16 cellular contexts compared by ENCODE assay signal in the genomic region with DNA sequence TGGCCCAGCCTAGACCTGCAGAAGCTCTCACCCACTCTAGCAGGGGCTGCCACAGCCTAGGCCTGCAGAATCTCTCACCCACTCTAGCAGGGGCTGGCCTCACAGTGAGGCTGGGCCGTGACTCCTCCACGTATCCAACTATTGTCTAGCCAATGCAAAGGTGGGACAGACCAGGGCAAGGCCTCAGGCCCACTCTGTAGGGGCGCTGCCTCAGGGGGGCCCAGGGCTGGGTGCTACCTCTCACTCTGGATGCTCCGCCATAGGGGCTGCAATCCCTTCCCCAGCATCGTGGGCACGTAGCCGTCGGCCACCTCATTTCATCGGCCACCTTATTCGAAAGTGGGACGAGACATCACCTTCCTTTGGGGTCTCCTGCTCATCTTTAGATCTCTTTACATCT. TPM values are rescaled to one million over a fixed set of nuclear protein-coding genes. Genes with fewer than 3 reads are reported as not detected.
DNase-seq lines count a peak whose midpoint lies in the region; ATAC-seq, FAIRE-seq and TF ChIP-seq lines count a peak whose summit lies in the region.
"Had no signal": no experiment of that assay in that cellular context is flagged by ENCODE, and none has a peak within 500 bp of the region (broad histone marks: within the 10 kb centered on the region; RNA-seq: fewer than 3 reads in every experiment).

No MANE protein-coding gene starts in this region.

- TF ChIP-seq CTCF in H9 (conservative IDR thresholded peaks at IDR 0.05) (no peak), glutamatergic neuron (IDR thresholded peaks at IDR 0.05; ENCODE audit: partially characterized antibody, unreplicated experiment) (no peak), nephron (IDR thresholded peaks at IDR 0.05; ENCODE audit: unreplicated experiment in 3 of 3) (no peak), gastrocnemius medialis (IDR thresholded peaks at IDR 0.05 in 4 of 5, conservative IDR thresholded peaks at IDR 0.05 in 1 of 5) (no peak), HepG2 (CRISPR knock-in tag; IDR thresholded peaks at IDR 0.05) (no peak)

- H4K20me1 ChIP-seq in H9 (ENCODE audit: control insufficient read depth, insufficient read depth, insufficient read length), result no peaks in the 10 kb centered on the region
- H4K20me1 ChIP-seq in HepG2 (ENCODE audit: insufficient read depth, low read length), result no peaks in the 10 kb centered on the region

- H3K4me2 ChIP-seq in H9 (ENCODE audit: insufficient read depth, insufficient read length, low read length) (no peak overlapping the region), HepG2 (ENCODE audit: low read depth, low read length) (no peak overlapping the region)

- no peak overlapping the region for H2BK120ac ChIP-seq in H9 (ENCODE audit: low read depth, low read length, poor library complexity, severe bottlenecking)

- in situ Hi-C loops in gastrocnemius medialis (cut with MboI; ENCODE audit: low sequenced_read_pairs in 4 of 4) (no loop called here), HepG2 (cut with HindIII; ENCODE audit: extremely low pct_ligation_motif_present, low pct_unique_long_range_greater_than_20kb) (no loop called here)

- intact Hi-C loops in gastrocnemius medialis (cut with DNase I; ENCODE audit: low total_unique reads), result loop anchor here (1.0 to 5.0 kb wide), 2 partner anchors 34 to 49 kb away; no protein-coding TSS in a partner anchor
- intact Hi-C loops in HepG2 (cut with micrococcal nuclease; ENCODE audit: unreplicated experiment), result no loop called here

- no peak overlapping the region for H2BK20ac ChIP-seq in H9 (ENCODE audit: low read depth, low read length, poor library complexity, severe bottlenecking)

- no peak overlapping the region for H4K5ac ChIP-seq in H9 (ENCODE audit: insufficient read length, low read depth, low read length)

- TF ChIP-seq EP300 in HepG2 (IDR thresholded peaks at IDR 0.05; ENCODE audit: low read depth in 2 of 2, low read length in 2 of 2) (no peak), HepG2 (CRISPR knock-in tag; IDR thresholded peaks at IDR 0.05; ENCODE audit: borderline replicate concordance) (no peak)

- H3T11ph ChIP-seq in H9 (ENCODE audit: low read length), result no peak overlapping the region

- no peak overlapping the region for H3K4ac ChIP-seq in H9 (ENCODE audit: low read depth, low read length)

- no peak overlapping the region for H3K9ac ChIP-seq in H9 (ENCODE audit: extremely low read depth, insufficient read length, low read length)
- H3K9ac ChIP-seq in HepG2 (ENCODE audit: insufficient read depth, low read depth, low read length), result no peak overlapping the region

- ATAC-seq in gastrocnemius medialis (no peak), HepG2 (no peak), GM21526 (IDR thresholded peaks at IDR 0.05; ENCODE audit: low FRiP score, unreplicated experiment) (no peak), GM18511 (IDR thresholded peaks at IDR 0.05; ENCODE audit: unreplicated experiment) (no peak)
- ATAC-seq: PC-3 had no signal

- no peaks in the 10 kb centered on the region for H3K79me1 ChIP-seq in H9 (ENCODE audit: insufficient read depth, low read depth, low read length, poor library complexity, severe bottlenecking)

- H2AK5ac ChIP-seq in H9 (ENCODE audit: insufficient read length, low read length), result no peak overlapping the region

- DNase-seq in H9 (no peak), glutamatergic neuron (no peak), gastrocnemius medialis (peak in 1 of 2 donors; percentile 1), HepG2 (ENCODE audit: low spot score) (no peak)
- no peak for DNase-seq in stimulated activated CD4-positive, alpha-beta T cell treated with anti-CD3 and anti-CD28 coated beads, Interleukin-4, amount 100 ng/mL, for 4 hours
- DNase-seq: ACHN, MG63, NCI-H1105, NCI-H187, NCI-H748 treated with DMSO at 0.1 percent for 48 hours had no signal

- no peak for FAIRE-seq in HepG2 (lab: Jason Lieb, UNC)
- FAIRE-seq: H54 had no signal

- H3K4me3 Mint-ChIP-seq in H9 (no peak overlapping the region), glutamatergic neuron (ENCODE audit: unreplicated experiment) (peak overlapping the region; percentile 46), nephron (no peak overlapping the region)
- H3K4me3 Mint-ChIP-seq: B cell had no signal

- no peak overlapping the region for H4K8ac ChIP-seq in H9 (replicated peaks; ENCODE audit: insufficient read length, low read depth, low read length)

- H3K23ac ChIP-seq in H9 (ENCODE audit: insufficient read length, low read depth, low read length), result no peak overlapping the region

- TF ChIP-seq POLR2A in gastrocnemius medialis (IDR thresholded peaks at IDR 0.05), result no peak
- TF ChIP-seq POLR2A in HepG2 (IDR thresholded peaks at IDR 0.05; ENCODE audit: insufficient read depth in 1 of 2, low read depth in 2 of 2, low read length in 2 of 2), result no peak

- H2BK12ac ChIP-seq in H9 (ENCODE audit: insufficient read length, low read depth, low read length), result no peak overlapping the region

- peaks cover 11 to 16% of the 10 kb centered on the region in 2 experiments for H3K4me1 Mint-ChIP-seq in H9
- peaks cover 53% of the 10 kb centered on the region for H3K4me1 Mint-ChIP-seq in glutamatergic neuron (ENCODE audit: low read depth, unreplicated experiment)
- peaks cover 48% of the 10 kb centered on the region for H3K4me1 Mint-ChIP-seq in nephron
- H3K4me1 Mint-ChIP-seq: B cell had no signal

- H3K18ac ChIP-seq in H9 (ENCODE audit: insufficient read length, low read depth, low read length), result no peak overlapping the region

- no peaks in the 10 kb centered on the region; a peak in 1 of 7 replicates for H3K36me3 Mint-ChIP-seq in H9 (ENCODE audit: insufficient read depth in 1 of 3, low read depth in 3 of 3)
- no peaks in the 10 kb centered on the region for H3K36me3 Mint-ChIP-seq in glutamatergic neuron (ENCODE audit: unreplicated experiment)
- peaks cover 4% of the 10 kb centered on the region for H3K36me3 Mint-ChIP-seq in nephron (ENCODE audit: low read depth)

- no peaks in the 10 kb centered on the region; the same call in 1 of the 2 replicates for H3K4me1 ChIP-seq in H9 (ENCODE audit: insufficient read depth, low read length)
- peaks cover 5 to 6% of the 10 kb centered on the region in 2 donors for H3K4me1 ChIP-seq in gastrocnemius medialis
- no peaks in the 10 kb centered on the region for H3K4me1 ChIP-seq in HepG2 (ENCODE audit: insufficient read depth, low read length)

- no peak overlapping the region for H3K14ac ChIP-seq in H9 (ENCODE audit: insufficient read depth, low read length)

- H3K27ac Mint-ChIP-seq in H9 (peak overlapping the region; percentile 49 to 69 (median 66); a peak in 4 of 7 replicates), glutamatergic neuron (ENCODE audit: unreplicated experiment) (peak overlapping the region; percentile 99), nephron (peak overlapping the region; percentile 49 to 82 (median 70))
- H3K27ac Mint-ChIP-seq: B cell had no signal

- H3K27ac ChIP-seq in H9 (ENCODE audit: insufficient read length, low read depth, low read length) (no peak overlapping the region), gastrocnemius medialis (peak overlapping the region in 3 of 4 donors; percentile 75 to 83 (median 81)), HepG2 (ENCODE audit: extremely low read length, insufficient read depth, low read length) (no peak overlapping the region)

- no peaks in the 10 kb centered on the region for H3K23me2 ChIP-seq in H9 (ENCODE audit: insufficient read length, low read depth, low read length, poor library complexity, severe bottlenecking)

- H3K4me3 ChIP-seq in gastrocnemius medialis (no peak overlapping the region), HepG2 (replicated peaks in 1 of 3; ENCODE audit: insufficient read depth in 1 of 3, low read depth in 2 of 3, low read length in 3 of 3) (no peak overlapping the region)
- H3K4me3 ChIP-seq: MG63 had no signal

- no peaks in the 10 kb centered on the region for H3K79me2 ChIP-seq in H9 (ENCODE audit: insufficient read depth, low read length)
- no peaks in the 10 kb centered on the region for H3K79me2 ChIP-seq in HepG2 (ENCODE audit: insufficient read depth, low read length)

- WGBS in H9 (ENCODE audit: extremely low coverage, insufficient read length, low lambda C conversion rate), result no CpG with 5 or more reads among the region's 11 CpGs
- WGBS in HepG2 (ENCODE audit: low lambda C conversion rate), result 93% methylated on average over 8 of the region's 11 CpGs

- no peak overlapping the region for H2BK5ac ChIP-seq in H9 (ENCODE audit: insufficient read length, low read length)

- no TSS peak for BruUV-seq in HepG2 (replicated peaks; lab: Mats Ljungman, UMichigan)

- H2AFZ ChIP-seq in H9 (ENCODE audit: low read length) (no peak overlapping the region), HepG2 (ENCODE audit: low read length) (no peak overlapping the region)

- no peak overlapping the region for H3K56ac ChIP-seq in H9 (ENCODE audit: insufficient read length, low read depth, low read length)

- CTCF ChIA-PET in HepG2 (lab: Yijun Ruan, JAX; ENCODE audit: low intra/inter-chr PET ratio, low total read pairs), result no interaction called here

- POLR2A ChIA-PET in HepG2 (lab: Yijun Ruan, JAX), result no interaction called here

- no peak for TF ChIP-seq RAD21 in HepG2 (CRISPR knock-in tag; IDR thresholded peaks at IDR 0.05)

- H3K27me3 Mint-ChIP-seq in H9 (ENCODE audit: low read depth) (peaks cover 11% of the 10 kb centered on the region), glutamatergic neuron (ENCODE audit: unreplicated experiment) (peaks cover 23% of the 10 kb centered on the region), nephron (ENCODE audit: low read depth) (peaks cover 4% of the 10 kb centered on the region)
- H3K27me3 Mint-ChIP-seq: B cell had no signal

- no peak overlapping the region for H2BK15ac ChIP-seq in H9 (ENCODE audit: low read depth, low read length)

- H3K9me3 Mint-ChIP-seq in H9 (no peaks in the 10 kb centered on the region), glutamatergic neuron (ENCODE audit: unreplicated experiment) (peaks cover 19% of the 10 kb centered on the region), nephron (no peaks in the 10 kb centered on the region)

- H3K36me3 ChIP-seq in gastrocnemius medialis (no peaks in the 10 kb centered on the region), HepG2 (replicated peaks in 1 of 2; ENCODE audit: control insufficient read depth in 1 of 2, insufficient read depth in 2 of 2, low read length in 2 of 2) (peaks cover 2 to 6% of the 10 kb centered on the region in 2 experiments; a peak in 4 of 5 replicates)
- H3K36me3 ChIP-seq: MG63 had no signal

- H3K9me3 ChIP-seq in H9 (ENCODE audit: control insufficient read depth, low read depth, low read length), result no peaks in the 10 kb centered on the region
- no peaks in the 10 kb centered on the region for H3K9me3 ChIP-seq in gastrocnemius medialis
- no peaks in the 10 kb centered on the region for H3K9me3 ChIP-seq in HepG2 (ENCODE audit: low read length)
- H3K9me3 ChIP-seq: MG63 had no signal

- H4K91ac ChIP-seq in H9 (ENCODE audit: insufficient read length, low read depth, low read length), result no peak overlapping the region

- H3K27me3 ChIP-seq in H9 (ENCODE audit: insufficient read depth, low read length) (no peaks in the 10 kb centered on the region), gastrocnemius medialis (no peaks in the 10 kb centered on the region), HepG2 (ENCODE audit: control insufficient read depth in 1 of 2, insufficient read depth in 2 of 2, low read length in 2 of 2) (no peaks in the 10 kb centered on the region)
- H3K27me3 ChIP-seq: MG63 had no signal

RNA-seq across cellular contexts. Expression of gene RPH3AL, which starts 51.7 kb away (rescaled TPM):
- total RNA-seq in H9 (2021) (2.3 and 3.0 TPM in 2 replicates), glutamatergic neuron (ENCODE audit: unreplicated experiment) (22.3 TPM), gastrocnemius medialis (10 to 100 TPM in 2 of 4 donors, 1 to 10 TPM in 2; 6.3 to 14.4 (median 10.8) TPM), HepG2 (2016; rRNA removed; fragmentation: Illumina TruSeq; extraction: Trizol) (6.7 and 7.8 TPM in 2 replicates)
- total RNA-seq in HepG2 (2016; cell fraction: cytosol; rRNA removed; fragmentation: Illumina TruSeq; extraction: Trizol; ENCODE audit: low read depth), result 10.8 and 13.9 TPM in 2 replicates
- 8.0 and 8.6 TPM in 2 replicates for total RNA-seq in HepG2 (2016; cell fraction: insoluble cytoplasmic fraction; rRNA removed; fragmentation: Illumina TruSeq; extraction: Trizol)
- 12.1 and 13.4 TPM in 2 replicates for total RNA-seq in HepG2 (2016; cell fraction: membrane; rRNA removed; fragmentation: Illumina TruSeq; extraction: Trizol)
- 6.4 and 8.4 TPM in 2 replicates for total RNA-seq in HepG2 (2016; cell fraction: nucleus; rRNA removed; fragmentation: Illumina TruSeq; extraction: Trizol)
- polyA plus RNA-seq in HepG2 (2011; rRNA removed), result 16.4 and 20.7 TPM in 2 replicates
- polyA plus RNA-seq in HepG2 (2011; cell fraction: cytosol; rRNA removed), result 14.3 and 17.0 TPM in 2 replicates
- polyA plus RNA-seq in HepG2 (2011; cell fraction: nucleus; rRNA removed), result 21.3 and 26.7 TPM in 2 replicates
- 11.7 and 14.0 TPM in 2 replicates for polyA plus RNA-seq in HepG2 (2012)
- polyA plus RNA-seq in HepG2 (2016; cell fraction: cytosol; fragmentation: Illumina TruSeq; extraction: Trizol; ENCODE audit: low read depth), result 4.1 and 4.3 TPM in 2 replicates
- polyA plus RNA-seq in HepG2 (2016; cell fraction: insoluble cytoplasmic fraction; fragmentation: Illumina TruSeq; extraction: Trizol; ENCODE audit: low read depth), result 6.7 and 7.3 TPM in 2 replicates
- 9.3 and 12.3 TPM in 2 replicates for polyA plus RNA-seq in HepG2 (2016; cell fraction: membrane; fragmentation: Illumina TruSeq; extraction: Trizol; ENCODE audit: low read depth)
- polyA plus RNA-seq in HepG2 (2016; cell fraction: nucleus; fragmentation: Illumina TruSeq; extraction: Trizol; ENCODE audit: insufficient read depth, low read depth), result 8.0 and 9.6 TPM in 2 replicates
- polyA minus RNA-seq in HepG2 (2011; rRNA and poly(A)+ RNA removed; ENCODE audit: low replicate concordance), result 4.7 and 30.0 TPM in 2 replicates
- 12.5 TPM in 2 replicates for polyA minus RNA-seq in HepG2 (2011; cell fraction: cytosol; rRNA and poly(A)+ RNA removed)
- 29.4 and 31.1 TPM in 2 replicates for polyA minus RNA-seq in HepG2 (2011; cell fraction: nucleus; rRNA and poly(A)+ RNA removed)

Comparison
In these comparisons a context has a peak if more than half of its experiments do, and no peak if none do; other contexts are left out.
1. H3K27ac ChIP-seq: peak in gastrocnemius medialis (3 of 4); none in H9 (single experiment) and HepG2 (single experiment).
2. Peak in every context shown above with its lines, with median percentiles within 50 percentile points of each other: H3K27ac Mint-ChIP-seq.